8 cellular contexts compared by ENCODE assay signal in genomic region chr16:14354561-14355351, GRCh38.
A peak's percentile ranks its signal among the peaks of the same experiment; 100 is the strongest.
DNase-seq lines count a peak whose midpoint lies in the region; ATAC-seq and TF ChIP-seq lines count a peak whose summit lies in the region.

No MANE protein-coding gene starts in this region.

- H3K4me2 ChIP-seq in DOHH2 (ENCODE audit: low read length) (peak overlapping the region; percentile 82), osteoblast (ENCODE audit: insufficient read depth, low read length) (peak overlapping the region; percentile 78)

- H3K27me3 ChIP-seq in DOHH2 (ENCODE audit: control insufficient read depth, low read length), result no peaks in the 10 kb centered on the region
- H3K27me3 ChIP-seq in osteoblast (ENCODE audit: insufficient read depth, low read length), result no peaks in the 10 kb centered on the region

- no peaks in the 10 kb centered on the region for H3K9me3 ChIP-seq in DOHH2 (ENCODE audit: control insufficient read depth, insufficient read depth, low read length)
- no peaks in the 10 kb centered on the region for H3K9me3 ChIP-seq in osteoblast (ENCODE audit: low read depth, low read length)

- peak; percentile 3 for DNase-seq in activated T-helper 9 cell treated with anti-CD3 and anti-CD28 coated beads, Interleukin-2, amount 50 U/mL, for 16 hours (ENCODE audit: low read depth)
- no peak for DNase-seq in osteoblast (ENCODE audit: insufficient read length, low spot score, missing footprints)
- no peak for DNase-seq in NCI-H1048 (lab: John Stamatoyannopoulos, UW)
- DNase-seq in SW 1271 (lab: John Stamatoyannopoulos, UW), result no peak
- no peak for DNase-seq in NCI-H345 treated with DMSO at 0.1 percent for 48 hours (lab: John Stamatoyannopoulos, UW; ENCODE audit: unreplicated experiment)

- H3K4me1 ChIP-seq in DOHH2 (ENCODE audit: control insufficient read depth, low read length) (peaks cover 72% of the 10 kb centered on the region), osteoblast (ENCODE audit: insufficient read depth, low read length) (peaks cover 6% of the 10 kb centered on the region)

- ATAC-seq in GM19468 (IDR thresholded peaks at IDR 0.05; ENCODE audit: extremely low read depth, unreplicated experiment) (peak; percentile 88), HG03469 (IDR thresholded peaks at IDR 0.05; ENCODE audit: unreplicated experiment) (peak; percentile 86)

- no peaks in the 10 kb centered on the region for H4K20me1 ChIP-seq in DOHH2 (ENCODE audit: control insufficient read depth, insufficient read depth, low read depth, low read length)
- no peaks in the 10 kb centered on the region for H4K20me1 ChIP-seq in osteoblast (ENCODE audit: insufficient read depth, low read length)

- H3K79me2 ChIP-seq in DOHH2 (ENCODE audit: control insufficient read depth, low read length) (no peaks in the 10 kb centered on the region), osteoblast (ENCODE audit: insufficient read depth, low read length) (no peaks in the 10 kb centered on the region)

- no peak for TF ChIP-seq CTCF in DOHH2 (IDR thresholded peaks at IDR 0.05; ENCODE audit: low read depth, low read length, poor library complexity, severe bottlenecking)
- no peak for TF ChIP-seq CTCF in osteoblast (IDR thresholded peaks at IDR 0.05; ENCODE audit: extremely low read depth, low read depth, low read length)

- peaks cover 26% of the 10 kb centered on the region for H3F3A ChIP-seq in DOHH2 (ENCODE audit: control insufficient read depth, insufficient read depth)

- H3K9me2 ChIP-seq in DOHH2 (replicated peaks; ENCODE audit: control insufficient read depth, low read length), result no peaks in the 10 kb centered on the region

- H2AFZ ChIP-seq in osteoblast (ENCODE audit: low read length), result no peak overlapping the region

- peak overlapping the region; percentile 60 for H3K4me3 ChIP-seq in DOHH2 (ENCODE audit: low read length)
- H3K4me3 ChIP-seq in osteoblast (ENCODE audit: insufficient read depth, low read length), result peak overlapping the region; percentile 62

- H3K27ac ChIP-seq in DOHH2 (ENCODE audit: low read depth, low read length) (peak overlapping the region; percentile 97), osteoblast (ENCODE audit: low read depth, low read length) (no peak overlapping the region)

- H3K36me3 ChIP-seq in DOHH2 (ENCODE audit: control insufficient read depth, low read length), result peaks cover 3% of the 10 kb centered on the region; the same call in 1 of the 2 replicates
- H3K36me3 ChIP-seq in osteoblast (ENCODE audit: insufficient read depth, low read length), result no peaks in the 10 kb centered on the region
